ENCODE assay signal across 20 cellular contexts in genomic region chr2:221969830-221970144, GRCh38.
"Had no signal": no experiment of that assay in that cellular context is flagged by ENCODE, and none has a peak within 500 bp of the region (broad histone marks: within the 10 kb centered on the region; RNA-seq: fewer than 3 reads in every experiment).

No MANE protein-coding gene starts in this region.

- ATAC-seq: activated CD8-positive, alpha-beta T cell treated with anti-CD3 and anti-CD28 coated beads for 36 hours had no signal

- H3K9ac ChIP-seq: KMS-11 had no signal

- H3K36me3 Mint-ChIP-seq: activated naive CD4-positive, alpha-beta T cell treated with anti-CD3 and anti-CD28 coated beads, Interleukin-2, amount 50 U/mL, for 24 hours; activated naive CD8-positive, alpha-beta T cell treated with anti-CD3 and anti-CD28 coated beads, Interleukin-2, amount 10 ng/mL, durations not matched to agents 7 days and 5 days had no signal

- H3K4me3 Mint-ChIP-seq: activated CD4-positive, alpha-beta T cell treated with anti-CD3 and anti-CD28 coated beads, Interleukin-2, amount 10 ng/mL, durations not matched to agents 24 days and 14 days; activated CD8-positive, alpha-beta T cell treated with anti-CD3 and anti-CD28 coated beads for 36 hours; activated naive CD4-positive, alpha-beta T cell treated with anti-CD3 and anti-CD28 coated beads, Interleukin-2, amount 50 U/mL, for 24 hours; activated naive CD8-positive, alpha-beta T cell treated with anti-CD3 and anti-CD28 coated beads, Interleukin-2, amount 10 ng/mL, durations not matched to agents 7 days and 5 days; central memory CD8-positive, alpha-beta T cell had no signal

- DNase-seq: activated CD4-positive, alpha-beta T cell treated with anti-CD3 and anti-CD28 coated beads, Interleukin-2, amount 10 ng/mL, durations not matched to agents 24 days and 14 days; activated CD4-positive, alpha-beta T cell treated with anti-CD3 and anti-CD28 coated beads, Interleukin-2, amount 50 U/mL, for 4 hours; activated gamma-delta T cell; activated naive CD4-positive, alpha-beta T cell treated with Interleukin-2 at 50 U/mL for 16 hours; activated naive CD8-positive, alpha-beta T cell treated with anti-CD3 and anti-CD28 coated beads, Interleukin-2, amount 10 ng/mL, durations not matched to agents 7 days and 5 days; activated T-cell treated with anti-CD3 and anti-CD28 coated beads, Interleukin-2, amount 50 U/mL, for 1 hour; NCI-H1436 treated with DMSO at 0.1 percent for 48 hours; NCI-H524 treated with DMSO at 0.1 percent for 48 hours; NK-92 treated with Interleukin-12 subunit alpha and Interleukin-12 subunit beta, amount 100 ng/mL, for 24 hours; Right ventricle myocardium superior; T1000 had no signal

- H3K27ac Mint-ChIP-seq: activated CD4-positive, alpha-beta T cell treated with anti-CD3 and anti-CD28 coated beads, Interleukin-2, amount 10 ng/mL, durations not matched to agents 24 days and 14 days; activated CD8-positive, alpha-beta T cell treated with anti-CD3 and anti-CD28 coated beads for 36 hours; activated naive CD4-positive, alpha-beta T cell treated with anti-CD3 and anti-CD28 coated beads, Interleukin-2, amount 50 U/mL, for 24 hours; activated naive CD8-positive, alpha-beta T cell treated with anti-CD3 and anti-CD28 coated beads, Interleukin-2, amount 10 ng/mL, durations not matched to agents 7 days and 5 days; activated T-helper 2 cell treated with anti-CD3 and anti-CD28 coated beads, Interferon-gamma antibody, Interleukin-2, Interleukin-4, amounts not matched to agents 10 μg/mL and 5 μg/mL and 100 μg/mL, durations not matched to agents 14 hours and 24 hours and 36 hours had no signal

- H3K36me3 ChIP-seq: ascending aorta, cardiac muscle cell had no signal

- H3K4me1 ChIP-seq: ascending aorta had no signal

- H3K27me3 ChIP-seq: ascending aorta, cardiac muscle cell had no signal

- H3K27ac ChIP-seq: ascending aorta, cardiac muscle cell, KMS-11, PC-9, RWPE1 had no signal

- H3K4me2 ChIP-seq: KMS-11, PC-9 had no signal

- H3K9me3 Mint-ChIP-seq: activated CD4-positive, alpha-beta T cell treated with anti-CD3 and anti-CD28 coated beads, Interleukin-2, amount 10 ng/mL, durations not matched to agents 24 days and 14 days; activated CD8-positive, alpha-beta T cell treated with anti-CD3 and anti-CD28 coated beads for 36 hours; activated naive CD4-positive, alpha-beta T cell treated with anti-CD3 and anti-CD28 coated beads, Interleukin-2, amount 50 U/mL, for 24 hours; activated naive CD8-positive, alpha-beta T cell treated with anti-CD3 and anti-CD28 coated beads, Interleukin-2, amount 10 ng/mL, durations not matched to agents 7 days and 5 days; activated T-helper 2 cell treated with anti-CD3 and anti-CD28 coated beads, Interferon-gamma antibody, Interleukin-2, Interleukin-4, amounts not matched to agents 10 μg/mL and 5 μg/mL and 100 μg/mL, durations not matched to agents 14 hours and 24 hours and 36 hours; central memory CD8-positive, alpha-beta T cell had no signal

- H3K4me1 Mint-ChIP-seq: activated CD4-positive, alpha-beta T cell treated with anti-CD3 and anti-CD28 coated beads, Interleukin-2, amount 10 ng/mL, durations not matched to agents 24 days and 14 days; activated naive CD4-positive, alpha-beta T cell treated with anti-CD3 and anti-CD28 coated beads, Interleukin-2, amount 50 U/mL, for 24 hours; activated naive CD8-positive, alpha-beta T cell treated with anti-CD3 and anti-CD28 coated beads, Interleukin-2, amount 10 ng/mL, durations not matched to agents 7 days and 5 days; central memory CD8-positive, alpha-beta T cell had no signal

- H3K9me3 ChIP-seq: ascending aorta had no signal

- H3K4me3 ChIP-seq: ascending aorta, cardiac muscle cell, PC-9 had no signal
